In genomic region chr2:10844083-10844482, GRCh38 we compare ENCODE assay signal across 8 cellular contexts. TPM values are rescaled to one million over a fixed set of nuclear protein-coding genes. Genes with fewer than 3 reads are reported as not detected.
DNase-seq lines count a peak whose midpoint lies in the region; ATAC-seq and TF ChIP-seq lines count a peak whose summit lies in the region.

No MANE protein-coding gene starts in this region.

- H3K27me3 ChIP-seq in breast epithelium (peaks cover 0 to 4% of the 10 kb centered on the region in 2 donors), kidney epithelial cell (ENCODE audit: control insufficient read depth, insufficient read depth, low read length) (peaks cover 6% of the 10 kb centered on the region)
- no peaks in the 10 kb centered on the region for H3K27me3 ChIP-seq in naive thymus-derived CD4-positive, alpha-beta T cell (ENCODE audit: control insufficient read depth in 2 of 2, insufficient read depth in 2 of 2, low read length in 2 of 2)

- peak; percentile 64 for DNase-seq in MCF 10A (ENCODE audit: unreplicated experiment)
- DNase-seq in breast epithelium (ENCODE audit: low spot score in 2 of 2): no peak
- peak; percentile 31 for DNase-seq in cerebellar cortex (ENCODE audit: low spot score)
- peak; percentile 44 for DNase-seq in kidney epithelial cell (ENCODE audit: low read depth)
- peak; percentile 65 for DNase-seq in ureter (ENCODE audit: low spot score)
- no peak for DNase-seq in naive thymus-derived CD4-positive, alpha-beta T cell
- DNase-seq in central memory CD4-positive, alpha-beta T cell: no peak

- H3K9me3 Mint-ChIP-seq in MCF 10A (ENCODE audit: unreplicated experiment): peaks cover 20% of the 10 kb centered on the region
- H3K9me3 Mint-ChIP-seq in naive thymus-derived CD4-positive, alpha-beta T cell: peaks cover 7 to 39% (median 24%) of the 10 kb centered on the region in 11 donors

- peaks cover 10% of the 10 kb centered on the region for H3K4me1 Mint-ChIP-seq in MCF 10A (ENCODE audit: insufficient read depth, unreplicated experiment)
- peaks cover 0 to 5% (median 0%) of the 10 kb centered on the region in 7 donors for H3K4me1 Mint-ChIP-seq in naive thymus-derived CD4-positive, alpha-beta T cell

- H3K36me3 ChIP-seq in breast epithelium (no peaks in the 10 kb centered on the region), kidney epithelial cell (ENCODE audit: control insufficient read depth, insufficient read depth, low read length) (no peaks in the 10 kb centered on the region)
- H3K36me3 ChIP-seq in naive thymus-derived CD4-positive, alpha-beta T cell (ENCODE audit: control insufficient read depth in 2 of 3, insufficient read depth in 3 of 3, low read length in 3 of 3): no peaks in the 10 kb centered on the region

- no peak for TF ChIP-seq CTCF in MCF 10A (IDR thresholded peaks at IDR 0.05; ENCODE audit: unreplicated experiment)
- TF ChIP-seq CTCF in breast epithelium (IDR thresholded peaks at IDR 0.05): no peak
- no peak for TF ChIP-seq CTCF in kidney epithelial cell (IDR thresholded peaks at IDR 0.05; ENCODE audit: insufficient read depth, low read length, poor library complexity, severe bottlenecking)

- no peak for ATAC-seq in naive thymus-derived CD4-positive, alpha-beta T cell
- no peak for ATAC-seq in HG02588 (IDR thresholded peaks at IDR 0.05; ENCODE audit: unreplicated experiment)

- no peaks in the 10 kb centered on the region for H3K36me3 Mint-ChIP-seq in MCF 10A (ENCODE audit: insufficient read depth, unreplicated experiment)
- H3K36me3 Mint-ChIP-seq in naive thymus-derived CD4-positive, alpha-beta T cell: peaks cover 2 to 14% (median 10%) of the 10 kb centered on the region in 5 donors

- POLR2A ChIA-PET in MCF 10A (lab: Yijun Ruan, JAX): interaction anchor here (0.6 kb wide), 1 partner anchor 27 kb away, joined by 3 read pairs; no protein-coding TSS in a partner anchor
- POLR2A ChIA-PET in naive thymus-derived CD4-positive, alpha-beta T cell (lab: Charles Lee): no interaction called here

- intact Hi-C loops in MCF 10A (cut with micrococcal nuclease): no loop called here
- intact Hi-C loops in breast epithelium (cut with DNase I; ENCODE audit: low total_unique reads): no loop called here
- intact Hi-C loops in naive thymus-derived CD4-positive, alpha-beta T cell (cut with micrococcal nuclease): no loop called here

- H3K27ac Mint-ChIP-seq in MCF 10A (ENCODE audit: low read depth, unreplicated experiment): no peak overlapping the region
- H3K27ac Mint-ChIP-seq in naive thymus-derived CD4-positive, alpha-beta T cell: no peak overlapping the region

- peaks cover 13% of the 10 kb centered on the region for H3K27me3 Mint-ChIP-seq in MCF 10A (ENCODE audit: insufficient read depth, unreplicated experiment)
- H3K27me3 Mint-ChIP-seq in naive thymus-derived CD4-positive, alpha-beta T cell: peaks cover 0 to 26% (median 15%) of the 10 kb centered on the region in 5 donors

- H3K9me3 ChIP-seq in breast epithelium: peaks cover 24 to 26% of the 10 kb centered on the region in 2 donors
- peaks cover 0 to 22% (median 6%) of the 10 kb centered on the region in 3 experiments for H3K9me3 ChIP-seq in naive thymus-derived CD4-positive, alpha-beta T cell (ENCODE audit: control insufficient read depth in 2 of 3, low read length in 3 of 3)

- no peaks in the 10 kb centered on the region for H3K4me1 ChIP-seq in breast epithelium
- no peaks in the 10 kb centered on the region for H3K4me1 ChIP-seq in naive thymus-derived CD4-positive, alpha-beta T cell (ENCODE audit: control insufficient read depth in 2 of 2, insufficient read depth in 2 of 2, low read length in 2 of 2)

- CTCF ChIA-PET in MCF 10A (lab: Yijun Ruan, JAX): interaction anchor here (0.6 to 4.0 kb wide), 4 partner anchors 9 to 285 kb away, joined by 3 to 35 read pairs (median 6); no protein-coding TSS in a partner anchor
- CTCF ChIA-PET in naive thymus-derived CD4-positive, alpha-beta T cell (lab: Charles Lee): no interaction called here

- H3K27ac ChIP-seq in breast epithelium: no peak overlapping the region
- no peak overlapping the region for H3K27ac ChIP-seq in naive thymus-derived CD4-positive, alpha-beta T cell (ENCODE audit: low read depth, low read length)

- no TSS peak for BruUV-seq in MCF 10A (replicated peaks; lab: Mats Ljungman, UMichigan)

- no peak for TF ChIP-seq POLR2A in breast epithelium (IDR thresholded peaks at IDR 0.05)

- H3K4me3 Mint-ChIP-seq in MCF 10A (ENCODE audit: unreplicated experiment): no peak overlapping the region
- H3K4me3 Mint-ChIP-seq in naive thymus-derived CD4-positive, alpha-beta T cell: no peak overlapping the region

- H3K4me3 ChIP-seq in breast epithelium: no peak overlapping the region
- H3K4me3 ChIP-seq in kidney epithelial cell (ENCODE audit: low read depth, low read length): no peak overlapping the region
- H3K4me3 ChIP-seq in naive thymus-derived CD4-positive, alpha-beta T cell (ENCODE audit: low read length): no peak overlapping the region

RNA-seq across cellular contexts. Expression of gene PDIA6, which starts 31.5 kb away (rescaled TPM):
- 254 and 339 TPM in 2 replicates for total RNA-seq in MCF 10A (2022)
- 100 to 1,000 TPM in 2 of 3 donors, 10 to 100 TPM in 1; 84.7 to 118 (median 108) TPM for total RNA-seq in breast epithelium
- total RNA-seq in kidney epithelial cell: 270 and 328 TPM in 2 replicates
- total RNA-seq in ureter: 125 TPM
- total RNA-seq in naive thymus-derived CD4-positive, alpha-beta T cell: 100 to 1,000 TPM in 1 of 5 experiments, 10 to 100 TPM in 4; 24.3 to 173 (median 46.8) TPM
- polyA plus RNA-seq in naive thymus-derived CD4-positive, alpha-beta T cell: 10 to 100 TPM; 74.5 to 89.3 TPM

Comparison
In these comparisons a context has a peak if more than half of its experiments do, and no peak if none do; other contexts are left out.
1. DNase-seq: peak in MCF 10A (single experiment), cerebellar cortex (single experiment), kidney epithelial cell (single experiment) and ureter (single experiment); none in breast epithelium (0 of 2), naive thymus-derived CD4-positive, alpha-beta T cell (0 of 9) and central memory CD4-positive, alpha-beta T cell (single experiment).